In the genomic region with DNA sequence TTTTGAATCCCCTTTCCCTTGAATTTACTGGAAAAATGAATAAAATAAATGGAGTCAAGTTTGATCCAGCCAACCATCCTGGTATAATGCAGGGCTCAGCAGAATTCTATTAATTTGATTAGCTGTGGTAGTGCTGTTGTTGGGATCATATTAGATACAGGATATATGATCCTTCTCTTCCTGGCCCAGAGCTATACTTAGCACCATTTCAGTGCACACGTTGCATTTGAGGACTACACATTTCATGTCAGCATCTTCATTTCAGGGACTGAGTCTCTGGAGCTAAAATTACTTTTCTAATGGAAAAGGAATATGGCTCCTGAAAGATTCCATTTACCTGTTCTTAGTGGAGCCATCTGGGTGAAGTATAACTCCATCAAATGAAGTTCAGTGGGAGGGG, we compare ENCODE assay signal across 3 cellular contexts.
"Had no signal": no experiment of that assay in that cellular context is flagged by ENCODE, and none has a peak within 500 bp of the region (broad histone marks: within the 10 kb centered on the region; RNA-seq: fewer than 3 reads in every experiment).

No MANE protein-coding gene starts in this region.

- ATAC-seq: GM12878 had no signal

- DNase-seq: GDM1, GF-D8 had no signal

- H3K4me3 ChIP-seq: GM12878 had no signal
